8 cellular contexts compared by ENCODE assay signal in the genomic region with DNA sequence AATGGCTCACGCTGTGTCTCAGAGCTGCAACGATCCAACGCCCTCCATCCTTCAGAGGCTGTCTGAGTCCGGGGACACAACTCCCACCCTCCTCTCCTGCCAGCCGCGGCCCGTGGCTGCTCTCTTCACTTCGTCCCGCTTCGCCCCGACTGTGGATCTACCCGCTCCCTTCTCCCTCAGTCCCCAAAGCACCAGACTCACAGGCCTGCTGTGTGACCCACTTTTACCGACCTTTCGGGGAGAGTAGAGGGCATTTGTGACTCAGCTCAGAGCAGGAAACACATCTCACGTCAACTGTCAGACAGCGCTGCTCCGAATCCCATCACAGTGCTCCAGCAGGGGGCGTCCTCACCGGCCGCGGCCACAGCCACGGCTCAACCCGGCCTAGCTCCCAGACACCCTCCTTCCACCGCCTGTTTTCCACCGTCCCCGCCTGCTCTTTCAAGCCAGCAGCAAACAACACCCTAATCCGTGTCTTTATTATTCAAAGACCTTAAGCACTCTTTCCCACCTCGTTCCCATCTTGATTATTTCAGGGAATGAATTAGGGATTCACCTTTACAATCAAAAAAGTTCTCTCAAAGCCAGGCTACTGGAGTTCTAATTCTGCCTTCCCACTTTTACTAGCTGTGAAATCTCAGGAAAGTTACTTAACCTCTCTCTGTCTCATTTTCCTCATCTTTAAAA. TPM values are rescaled to one million over a fixed set of nuclear protein-coding genes. Genes with fewer than 3 reads are reported as not detected.
DNase-seq lines count a peak whose midpoint lies in the region; ATAC-seq and TF ChIP-seq lines count a peak whose summit lies in the region.

No MANE protein-coding gene starts in this region.

- peak overlapping the region; percentile 60; the same call in 1 of the 2 replicates for H2AFZ ChIP-seq in OCI-LY7 (ENCODE audit: low read length)

- intact Hi-C loops in OCI-LY7 (cut with micrococcal nuclease; ENCODE audit: unreplicated experiment) (loop anchor here (2.0 to 10.0 kb wide), 2 partner anchors 81 to 169 kb away; no protein-coding TSS in a partner anchor), esophagus muscularis mucosa (cut with DNase I) (loop anchor here (5.0 kb wide), 1 partner anchor 78 kb away; no protein-coding TSS in a partner anchor)

- POLR2A ChIA-PET in OCI-LY7 (lab: Charles Lee): interaction anchor here (0.6 to 1.2 kb wide), 2 partner anchors 18 to 139 kb away, joined by 3 read pairs; partner anchors contain the start of gene SMARCD1

- peak overlapping the region; percentile 45 for H3K4me2 ChIP-seq in OCI-LY7 (ENCODE audit: low read length)

- no peak for TF ChIP-seq EP300 in esophagus muscularis mucosa (IDR thresholded peaks at IDR 0.05)

- H3K36me3 ChIP-seq in OCI-LY7 (ENCODE audit: insufficient read depth, low read length) (no peaks in the 10 kb centered on the region), esophagus muscularis mucosa (no peaks in the 10 kb centered on the region)

- H3K27me3 ChIP-seq in esophagus muscularis mucosa: peaks cover 0 to 8% (median 0%) of the 10 kb centered on the region in 4 donors

- no peaks in the 10 kb centered on the region for H3K79me2 ChIP-seq in OCI-LY7 (ENCODE audit: insufficient read depth, low read depth, low read length)

- TF ChIP-seq CTCF in GM12872 (IDR thresholded peaks at IDR 0.05; ENCODE audit: insufficient read depth, low read depth, low read length) (peak; percentile 99), OCI-LY7 (conservative IDR thresholded peaks at IDR 0.05; ENCODE audit: low read length) (peak; percentile 88), esophagus muscularis mucosa (IDR thresholded peaks at IDR 0.05) (peak; percentile 67 to 89 (median 72))

- H3K4me1 ChIP-seq in OCI-LY7 (ENCODE audit: insufficient read depth, low read length, poor library complexity, severe bottlenecking) (peaks cover 20% of the 10 kb centered on the region), esophagus muscularis mucosa (peaks cover 5 to 11% (median 10%) of the 10 kb centered on the region in 4 donors)

- DNase-seq in OCI-LY7 (ENCODE audit: low spot score): peak; percentile 75
- peak; percentile 85 for DNase-seq in activated T-cell treated with anti-CD3 and anti-CD28 coated beads, Interleukin-2, amount 50 U/mL, for 1 hour
- DNase-seq in esophagus muscularis mucosa (ENCODE audit: extremely low spot score): peak; percentile 95
- peak; percentile 81 for DNase-seq in myocyte (ENCODE audit: low read depth)
- peak; percentile 67 to 68 for DNase-seq in stimulated activated CD8-positive, alpha-beta memory T cell treated with anti-CD3 and anti-CD28 coated beads, Interleukin-4, amount 100 ng/mL, for 4 hours (ENCODE audit: low read depth in 2 of 2, low spot score in 1 of 2)
- DNase-seq in NCI-H345 treated with DMSO at 0.1 percent for 48 hours (lab: John Stamatoyannopoulos, UW; ENCODE audit: unreplicated experiment): no peak

- ATAC-seq in HG03108 (IDR thresholded peaks at IDR 0.05; ENCODE audit: unreplicated experiment): peak; percentile 87

- H4K20me1 ChIP-seq in OCI-LY7 (ENCODE audit: insufficient read depth, low read length): no peaks in the 10 kb centered on the region

- H3K9me2 ChIP-seq in OCI-LY7 (ENCODE audit: insufficient read depth, low read length): no peaks in the 10 kb centered on the region

- CTCF ChIA-PET in OCI-LY7 (lab: Charles Lee; ENCODE audit: unreplicated experiment): interaction anchor here (1.0 to 1.1 kb wide), 3 partner anchors 39 to 134 kb away, joined by 3 read pairs; no protein-coding TSS in a partner anchor

- 9% methylated on average over 28 of the region's 28 CpGs for WGBS in esophagus muscularis mucosa

- peak overlapping the region; percentile 24 for H3K4me3 ChIP-seq in OCI-LY7 (ENCODE audit: low read depth, low read length, poor library complexity, severe bottlenecking)
- H3K4me3 ChIP-seq in esophagus muscularis mucosa: peak overlapping the region; percentile 16 to 52 (median 30)

- H3K27ac ChIP-seq in OCI-LY7 (ENCODE audit: low read depth, low read length, poor library complexity, severe bottlenecking): no peak overlapping the region
- H3K27ac ChIP-seq in esophagus muscularis mucosa (replicated peaks in 1 of 4): peak overlapping the region in 2 of 4 donors; percentile 35 to 37

- no peaks in the 10 kb centered on the region for H3K9me3 ChIP-seq in OCI-LY7 (ENCODE audit: low read length)
- no peaks in the 10 kb centered on the region for H3K9me3 ChIP-seq in esophagus muscularis mucosa

- TF ChIP-seq POLR2A in esophagus muscularis mucosa (IDR thresholded peaks at IDR 0.05; ENCODE audit: low read depth): no peak

- no TSS peak for BruUV-seq in OCI-LY7 (replicated peaks; lab: Mats Ljungman, UMichigan)

RNA-seq across cellular contexts. Expression of gene AQP2, which starts 5.0 kb away (rescaled TPM):
- total RNA-seq in OCI-LY7 (2014; rRNA removed; shearing (Covaris generic)): not detected in 2 replicates
- total RNA-seq in OCI-LY7 (2022) (not detected in 2 replicates), esophagus muscularis mucosa (not detected), myocyte (not detected in 2 replicates)
- polyA plus RNA-seq in myocyte (2012): not detected

RNA-seq across cellular contexts. Expression of gene AQP5, which starts 16.1 kb away (rescaled TPM):
- total RNA-seq in OCI-LY7 (2014; rRNA removed; shearing (Covaris generic)): not detected in 2 replicates
- total RNA-seq in OCI-LY7 (2022) (not detected in 2 replicates), esophagus muscularis mucosa (under 1 TPM in 1 of 4 donors, not detected in 3; 0.83 TPM), myocyte (not detected in 2 replicates)
- 0.10 TPM for polyA plus RNA-seq in myocyte (2012)

RNA-seq across cellular contexts. Expression of gene AQP6, which starts 27.2 kb away (rescaled TPM):
- not detected in 2 replicates for total RNA-seq in OCI-LY7 (2014; rRNA removed; shearing (Covaris generic))
- not detected in 2 replicates for total RNA-seq in OCI-LY7 (2022)
- total RNA-seq in esophagus muscularis mucosa: under 1 TPM in 1 of 4 donors, not detected in 3; 0.11 TPM
- total RNA-seq in myocyte: 0.05 TPM in 1 of 2 replicates, not detected in the other
- 0.05 TPM for polyA plus RNA-seq in myocyte (2012)

RNA-seq across cellular contexts. Expression of gene FAIM2, which starts 41.8 kb away (rescaled TPM):
- total RNA-seq in OCI-LY7 (2014; rRNA removed; shearing (Covaris generic)): not detected in 2 replicates
- total RNA-seq in OCI-LY7 (2022) (0.10 and 0.35 TPM in 2 replicates), esophagus muscularis mucosa (10 to 100 TPM in 1 of 4 donors, 1 to 10 TPM in 3; 4.1 to 10.3 (median 7.4) TPM), myocyte (1.9 and 2.3 TPM in 2 replicates)
- 1.3 TPM for polyA plus RNA-seq in myocyte (2012)
